23 cellular contexts compared by ENCODE assay signal in the genomic region with DNA sequence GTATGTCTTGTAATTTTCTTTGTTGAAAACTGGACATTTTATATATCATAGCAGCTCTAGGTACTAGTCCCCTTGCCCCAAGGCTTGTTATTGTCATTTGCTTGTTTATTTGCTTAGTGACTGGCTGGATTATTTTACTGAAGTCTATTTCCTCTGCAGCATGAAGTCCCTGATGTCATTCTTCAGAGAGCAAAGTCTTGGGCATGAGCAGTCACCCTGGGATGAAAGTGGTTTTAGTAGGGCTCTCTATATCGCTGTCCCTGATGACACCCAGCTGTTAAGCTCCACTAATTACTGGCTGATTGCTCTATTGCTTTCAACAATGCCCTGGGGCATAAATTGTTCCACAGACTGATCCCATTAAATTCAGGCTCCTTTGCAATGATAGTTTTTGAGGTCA.
A peak's percentile ranks its signal among the peaks of the same experiment; 100 is the strongest.
DNase-seq lines count a peak whose midpoint lies in the region; ATAC-seq, FAIRE-seq and TF ChIP-seq lines count a peak whose summit lies in the region.
"Had no signal": no experiment of that assay in that cellular context is flagged by ENCODE, and none has a peak within 500 bp of the region (broad histone marks: within the 10 kb centered on the region; RNA-seq: fewer than 3 reads in every experiment).

No MANE protein-coding gene starts in this region.

- H3K36me3 ChIP-seq in sigmoid colon, result no peaks in the 10 kb centered on the region
- H3K36me3 ChIP-seq: adrenal gland; BLaER1 treated with 17β-estradiol and CSF1 and Interleukin-3, amounts not matched to agents 10 nM and 100 nM; breast epithelium; colonic mucosa; spleen; upper lobe of left lung had no signal

- no peaks in the 10 kb centered on the region for H3K27me3 ChIP-seq in sigmoid colon
- H3K27me3 ChIP-seq: colonic mucosa, upper lobe of left lung had no signal

- CTCF ChIA-PET in A549 (lab: Yijun Ruan, JAX), result no interaction called here

- H3K4me1 ChIP-seq in A549, result peaks cover 8% of the 10 kb centered on the region; the same call in 1 of the 3 replicates
- no peaks in the 10 kb centered on the region for H3K4me1 ChIP-seq in sigmoid colon
- H3K4me1 ChIP-seq: adrenal gland, breast epithelium, colonic mucosa, spleen, upper lobe of left lung had no signal

- DNase-seq in A549 (ENCODE audit: low read depth in 1 of 2, low spot score in 1 of 2) (peak in 1 of 2 experiments; percentile 19), GM12865 (ENCODE audit: low read depth) (peak; percentile 1), NCI-H69 (lab: John Stamatoyannopoulos, UW) (peak; percentile 88), islet precursor cell (peak; percentile 75), NCI-H2196 treated with DMSO at 0.1 percent for 48 hours (lab: John Stamatoyannopoulos, UW; ENCODE audit: unreplicated experiment) (no peak), sigmoid colon (no peak), head of caudate nucleus (no peak)
- DNase-seq: activated CD4-positive, CD25-positive, alpha-beta regulatory T cell treated with anti-CD3 and anti-CD28 coated beads, Interleukin-2, amount 50 U/mL, for 72 hours; activated CD8-positive, alpha-beta T cell treated with anti-CD3 and anti-CD28 coated beads, Interleukin-2, amount 10 ng/mL, durations not matched to agents 7 days and 5 days; activated gamma-delta T cell treated with Interleukin-2 at 50 U/mL for 16 hours; activated T-cell treated with anti-CD3 and anti-CD28 coated beads, Interleukin-2, amount 50 U/mL, for 1 hour; adrenal gland; colonic mucosa; kidney; NCI-H526 treated with DMSO at 0.1 percent for 48 hours; spleen; stimulated activated CD4-positive, alpha-beta T cell treated with anti-CD3 and anti-CD28 coated beads, Interleukin-4, amount 100 ng/mL, for 4 hours; upper lobe of left lung had no signal

- TF ChIP-seq RAD21 in A549 (conservative IDR thresholded peaks at IDR 0.05 in 1 of 2, IDR thresholded peaks at IDR 0.05 in 1 of 2), result no peak

- TF ChIP-seq POLR2A in A549 (IDR thresholded peaks at IDR 0.05; ENCODE audit: low read length) (no peak), sigmoid colon (IDR thresholded peaks at IDR 0.05) (no peak)

- TF ChIP-seq CTCF in A549 (IDR thresholded peaks at IDR 0.05), result no peak
- TF ChIP-seq CTCF in GM12865 (IDR thresholded peaks at IDR 0.05; ENCODE audit: insufficient read depth, low read depth, low read length, missing control alignments), result no peak
- TF ChIP-seq CTCF in sigmoid colon (IDR thresholded peaks at IDR 0.05), result no peak

- intact Hi-C loops in sigmoid colon (cut with DNase I) (no loop called here), head of caudate nucleus (cut with DNase I) (no loop called here)

- POLR2A ChIA-PET in A549 (lab: Yijun Ruan, JAX), result no interaction called here

- TF ChIP-seq EP300 in A549 (IDR thresholded peaks at IDR 0.05) (no peak), sigmoid colon (IDR thresholded peaks at IDR 0.05) (no peak)

- WGBS in A549 (ENCODE audit: missing lambda C conversion rate), result 50% methylated on average over 1 of the region's 1 CpG
- WGBS in sigmoid colon, 2 donors, result 14 to 42% methylated on average over 1 of the region's 1 CpG

- no peak overlapping the region for H3K4me2 ChIP-seq in A549

- H3K9me3 ChIP-seq in A549, result no peaks in the 10 kb centered on the region
- H3K9me3 ChIP-seq in sigmoid colon, result no peaks in the 10 kb centered on the region
- H3K9me3 ChIP-seq: adrenal gland, breast epithelium, colonic mucosa, spleen, upper lobe of left lung had no signal

- H3K27ac ChIP-seq in A549 (no peak overlapping the region), sigmoid colon (no peak overlapping the region)
- H3K27ac ChIP-seq: adrenal gland; BLaER1 treated with 17β-estradiol and CSF1 and Interleukin-3, amounts not matched to agents 10 nM and 100 nM; breast epithelium; colonic mucosa; spleen; upper lobe of left lung had no signal

- ATAC-seq in A549, result no peak
- ATAC-seq in GM21786 (IDR thresholded peaks at IDR 0.05; ENCODE audit: unreplicated experiment), result no peak
- ATAC-seq: activated CD8-positive, alpha-beta T cell treated with anti-CD3 and anti-CD28 coated beads, Interleukin-2, amount 10 ng/mL, durations not matched to agents 7 days and 5 days; K562; Right ventricle myocardium inferior had no signal

- H3K4me3 ChIP-seq in A549, result no peak overlapping the region
- no peak overlapping the region for H3K4me3 ChIP-seq in GM12865 (ENCODE audit: low read depth, low read length)
- H3K4me3 ChIP-seq in sigmoid colon, result no peak overlapping the region
- H3K4me3 ChIP-seq: adrenal gland; BLaER1 treated with 17β-estradiol and CSF1 and Interleukin-3, amounts not matched to agents 10 nM and 100 nM; breast epithelium; colonic mucosa; K562; spleen; upper lobe of left lung had no signal

- peak; percentile 13 for FAIRE-seq in A549 (lab: Jason Lieb, UNC)
- FAIRE-seq: K562, kidney had no signal

TF ChIP-seq in A549, 52 proteins besides CTCF, POLR2A, EP300 and RAD21:
- TF ChIP-seq ZC3H11A (IDR thresholded peaks at IDR 0.05) (no peak), POLR2AphosphoS2 (conservative IDR thresholded peaks at IDR 0.05; ENCODE audit: low read length) (no peak), FOSB (CRISPR knock-in tag; IDR thresholded peaks at IDR 0.05) (no peak), JUN (IDR thresholded peaks at IDR 0.05) (no peak), RARB (CRISPR knock-in tag; IDR thresholded peaks at IDR 0.05) (no peak), CEBPB (IDR thresholded peaks at IDR 0.05) (no peak)
TF ChIP-seq in A549: peak in this region for 0.

Comparison
In these comparisons a context has a peak if more than half of its experiments do, and no peak if none do; other contexts are left out.
1. DNase-seq: peak in GM12865 (single experiment), NCI-H69 (single experiment) and islet precursor cell (single experiment); none in NCI-H2196 treated with DMSO at 0.1 percent for 48 hours (single experiment), sigmoid colon (single experiment) and head of caudate nucleus (0 of 42).